ENCODE assay signal across 11 cellular contexts in genomic region chr22:38081636-38081940, GRCh38. TPM values are rescaled to one million over a fixed set of nuclear protein-coding genes. Genes with fewer than 3 reads are reported as not detected.
DNase-seq lines count a peak whose midpoint lies in the region; ATAC-seq, FAIRE-seq and TF ChIP-seq lines count a peak whose summit lies in the region.
"Had no signal": no experiment of that assay in that cellular context is flagged by ENCODE, and none has a peak within 500 bp of the region (broad histone marks: within the 10 kb centered on the region; RNA-seq: fewer than 3 reads in every experiment).

No MANE protein-coding gene starts in this region.

- H3K27ac Mint-ChIP-seq in activated T-cell treated with anti-CD3 and anti-CD28 coated beads, Interleukin-2, amount 50 U/mL, for 72 hours = no peak overlapping the region

- no peak overlapping the region for H4K91ac ChIP-seq in H1 (replicated peaks; ENCODE audit: insufficient read length, low read length)

- TF ChIP-seq RAD21 in H1 (IDR thresholded peaks at IDR 0.05 in 1 of 2, conservative IDR thresholded peaks at IDR 0.05 in 1 of 2; ENCODE audit: low read depth in 2 of 2, low read length in 2 of 2) (no peak), neural cell (conservative IDR thresholded peaks at IDR 0.05) (no peak)

- H3K4me2 ChIP-seq in H1 (ENCODE audit: insufficient read depth in 1 of 2, low read depth in 2 of 2, low read length in 2 of 2) (peak overlapping the region; percentile 66 to 80), neural cell (ENCODE audit: low read length) (no peak overlapping the region)
- H3K4me2 ChIP-seq: KMS-11 had no signal

- H3K9me3 ChIP-seq in H1 (ENCODE audit: insufficient read depth in 2 of 2, low read depth in 1 of 2, low read length in 1 of 2) (no peaks in the 10 kb centered on the region), neural cell (ENCODE audit: low read length) (no peaks in the 10 kb centered on the region), thymus (ENCODE audit: control insufficient read depth) (no peaks in the 10 kb centered on the region)

- no peak for FAIRE-seq in H1 (lab: Jason Lieb, UNC)
- FAIRE-seq: A204.1 had no signal

- H2BK20ac ChIP-seq in H1 (ENCODE audit: low read length) = no peak overlapping the region

- H2BK120ac ChIP-seq in H1 (replicated peaks; ENCODE audit: low read depth, low read length) = no peak overlapping the region

- H3K14ac ChIP-seq in H1 (ENCODE audit: insufficient read length) = no peak overlapping the region

- no peak for ATAC-seq in activated T-cell treated with anti-CD3 and anti-CD28 coated beads, Interleukin-2, amount 50 U/mL, for 72 hours (replicated peaks in 1 of 2)

- CTCF ChIA-PET in H1 (lab: Charles Lee; ENCODE audit: partially characterized antibody) = interaction anchor here (0.9 to 2.0 kb wide), 6 partner anchors 13 to 63 kb away, joined by 3 to 11 read pairs (median 4); no protein-coding TSS in a partner anchor

- no peak overlapping the region for H3K18ac ChIP-seq in H1 (ENCODE audit: extremely low read depth, low read length)

- H3K23me2 ChIP-seq in H1 (ENCODE audit: low read depth, low read length) = peaks cover 3% of the 10 kb centered on the region

- H3K4me1 Mint-ChIP-seq in activated T-cell treated with anti-CD3 and anti-CD28 coated beads, Interleukin-2, amount 50 U/mL, for 72 hours (ENCODE audit: low read depth) = no peaks in the 10 kb centered on the region

- no peaks in the 10 kb centered on the region for H3K9me3 Mint-ChIP-seq in activated T-cell treated with anti-CD3 and anti-CD28 coated beads, Interleukin-2, amount 50 U/mL, for 72 hours

- H3K27me3 Mint-ChIP-seq in activated T-cell treated with anti-CD3 and anti-CD28 coated beads, Interleukin-2, amount 50 U/mL, for 72 hours (ENCODE audit: low read depth) = peaks cover 9% of the 10 kb centered on the region

- POLR2A ChIA-PET in H1 (lab: Charles Lee; ENCODE audit: partially characterized antibody) = interaction anchor here (0.9 to 1.4 kb wide), 3 partner anchors 9 to 15 kb away, joined by 3 to 6 read pairs (median 4); no protein-coding TSS in a partner anchor

- H2AFZ ChIP-seq in H1 (ENCODE audit: low read length) (no peak overlapping the region), neural cell (ENCODE audit: low read depth, low read length) (no peak overlapping the region)

- WGBS in H1 (ENCODE audit: extremely low coverage in 1 of 2, insufficient coverage in 1 of 2, insufficient read length in 1 of 2, insufficient replicate concordance in 2 of 2, low coverage in 1 of 2, low lambda C conversion rate in 2 of 2, missing lambda C conversion rate in 1 of 2), 2 experiments = 47% methylated on average over 14 of the region's 17 CpGs; no CpG with 5 or more reads in 1 of the 2 experiments
- WGBS in thymus = 6% methylated on average over 17 of the region's 17 CpGs

- H3K27ac ChIP-seq in H1 (ENCODE audit: low read depth, low read length) = no peak overlapping the region
- H3K27ac ChIP-seq in neural cell (ENCODE audit: low read length) = no peak overlapping the region
- no peak overlapping the region for H3K27ac ChIP-seq in thymus (ENCODE audit: low read depth)
- H3K27ac ChIP-seq: KMS-11 had no signal

- no peak overlapping the region for H2AK5ac ChIP-seq in H1 (ENCODE audit: low read depth, low read length)

- H3K36me3 Mint-ChIP-seq in activated T-cell treated with anti-CD3 and anti-CD28 coated beads, Interleukin-2, amount 50 U/mL, for 72 hours (ENCODE audit: insufficient read depth in 2 of 2) = no peaks in the 10 kb centered on the region

- TF ChIP-seq CTCF in H1 (IDR thresholded peaks at IDR 0.05; ENCODE audit: control extremely low read depth in 1 of 3, insufficient read depth in 1 of 3, low read depth in 1 of 3, low read length in 3 of 3) = no peak
- TF ChIP-seq CTCF in neural cell (IDR thresholded peaks at IDR 0.05; ENCODE audit: poor library complexity, severe bottlenecking) = no peak

- H3K79me2 ChIP-seq in H1 (ENCODE audit: control insufficient read depth in 1 of 2, insufficient read depth in 2 of 2, low read length in 2 of 2) = no peaks in the 10 kb centered on the region
- H3K79me2 ChIP-seq in neural cell (replicated peaks; ENCODE audit: insufficient read depth, low read length) = no peaks in the 10 kb centered on the region

- intact Hi-C loops in posterior vena cava (cut with DNase I) = no loop called here

- H3K4me3 Mint-ChIP-seq in activated T-cell treated with anti-CD3 and anti-CD28 coated beads, Interleukin-2, amount 50 U/mL, for 72 hours = peak overlapping the region; percentile 44 to 61

- no peak overlapping the region for H3K23ac ChIP-seq in H1 (ENCODE audit: insufficient read length)

- H3K36me3 ChIP-seq in H1 (ENCODE audit: control insufficient read depth in 2 of 4, insufficient read depth in 4 of 4, low read length in 3 of 4) (no peaks in the 10 kb centered on the region), neural cell (ENCODE audit: insufficient read depth, low read length) (no peaks in the 10 kb centered on the region), thymus (ENCODE audit: control insufficient read depth, insufficient read depth) (peaks cover 3% of the 10 kb centered on the region)

- no peak overlapping the region for H2BK12ac ChIP-seq in H1 (ENCODE audit: low read depth, low read length)

- no peaks in the 10 kb centered on the region for H3K79me1 ChIP-seq in H1 (ENCODE audit: low read depth, low read length)

- H3K4me1 ChIP-seq in H1 (replicated peaks in 1 of 4; ENCODE audit: control insufficient read depth in 3 of 4, insufficient read depth in 4 of 4, low read length in 3 of 4) (peaks cover 0 to 25% (median 18%) of the 10 kb centered on the region in 4 experiments; a peak in 6 of 7 replicates), thymus (ENCODE audit: control insufficient read depth, insufficient read depth, low read length) (no peaks in the 10 kb centered on the region)

- no peak for TF ChIP-seq POLR2A in H1 (IDR thresholded peaks at IDR 0.05; ENCODE audit: control extremely low read depth in 1 of 2, low read depth in 2 of 2, low read length in 2 of 2)

- H3K4me3 ChIP-seq in H1 (ENCODE audit: extremely low read depth in 1 of 4, insufficient read depth in 2 of 4, low read depth in 3 of 4, low read length in 4 of 4) = peak overlapping the region; percentile 24 to 48 (median 30); a peak in 3 of 8 replicates
- peak overlapping the region; percentile 35 for H3K4me3 ChIP-seq in neural cell (ENCODE audit: low read length)
- peak overlapping the region; percentile 8 for H3K4me3 ChIP-seq in thymus (ENCODE audit: low read length)

- no peak overlapping the region for H3K9ac ChIP-seq in H1 (replicated peaks in 1 of 4; ENCODE audit: extremely low read depth in 1 of 4, low read depth in 3 of 4, low read length in 3 of 4)
- no peak overlapping the region for H3K9ac ChIP-seq in neural cell (ENCODE audit: low read length)
- H3K9ac ChIP-seq: KMS-11 had no signal

- H4K20me1 ChIP-seq in H1 (replicated peaks in 1 of 2; ENCODE audit: control insufficient read depth in 1 of 2, insufficient read depth in 2 of 2, low read length in 2 of 2) = peaks cover 0 to 1% of the 10 kb centered on the region in 2 experiments
- H4K20me1 ChIP-seq in neural cell (ENCODE audit: insufficient read depth) = no peaks in the 10 kb centered on the region

- no peak for DNase-seq in activated T-cell treated with anti-CD3 and anti-CD28 coated beads, Interleukin-2, amount 50 U/mL, for 72 hours
- DNase-seq in activated T-cell treated with anti-CD3 and anti-CD28 coated beads, Interleukin-2, amount 50 U/mL, for 1 hour = no peak
- DNase-seq in H1 (ENCODE audit: low read depth in 1 of 2, low spot score in 2 of 2) = no peak
- no peak for DNase-seq in posterior vena cava (ENCODE audit: low spot score)
- no peak for DNase-seq in NCI-H1694 treated with DMSO at 0.1 percent for 48 hours (lab: John Stamatoyannopoulos, UW)
- no peak for DNase-seq in NCI-H774 (lab: John Stamatoyannopoulos, UW)

- no peaks in the 10 kb centered on the region for H3F3A ChIP-seq in neural cell (ENCODE audit: insufficient read depth, low read length, poor library complexity, severe bottlenecking)

- no peak for TF ChIP-seq EP300 in H1 (IDR thresholded peaks at IDR 0.05; ENCODE audit: borderline replicate concordance in 1 of 2, low read depth in 2 of 2, low read length in 2 of 2)
- TF ChIP-seq EP300 in neural cell (conservative IDR thresholded peaks at IDR 0.05; ENCODE audit: poor library complexity, severe bottlenecking) = no peak

- H3K56ac ChIP-seq in H1 (replicated peaks; ENCODE audit: insufficient read length, low read depth, low read length) = no peak overlapping the region

- peak overlapping the region; percentile 86 for H4K8ac ChIP-seq in H1 (ENCODE audit: extremely low read depth, insufficient read depth, low read length)

- no peak overlapping the region for H3K4ac ChIP-seq in H1 (replicated peaks; ENCODE audit: insufficient read length, low read depth, low read length)

- H3K9me2 ChIP-seq in neural cell (ENCODE audit: insufficient read depth, low read length) = no peaks in the 10 kb centered on the region

- H2BK5ac ChIP-seq in H1 (ENCODE audit: low read depth, low read length) = no peak overlapping the region

- H2BK15ac ChIP-seq in H1 (ENCODE audit: low read length) = no peak overlapping the region

- H3K27me3 ChIP-seq in H1 (replicated peaks in 1 of 4; ENCODE audit: control insufficient read depth in 3 of 4, extremely low read depth in 1 of 4, insufficient read depth in 3 of 4, low read length in 3 of 4) (peaks cover 7 to 37% (median 33%) of the 10 kb centered on the region in 4 experiments), neural cell (ENCODE audit: insufficient read depth, low read depth, low read length) (peaks cover 16% of the 10 kb centered on the region), thymus (ENCODE audit: control insufficient read depth, insufficient read depth) (peaks cover 46% of the 10 kb centered on the region)

- H4K5ac ChIP-seq in H1 (ENCODE audit: insufficient read length, low read depth, low read length) = no peak overlapping the region

RNA-seq across cellular contexts. Expression of gene SLC16A8, which starts 2.4 kb away (rescaled TPM):
- not detected for total RNA-seq in activated T-cell treated with anti-CD3 and anti-CD28 coated beads, Interleukin-2, amount 50 U/mL, for 72 hours
- not detected in 2 replicates for total RNA-seq in H1 (2021; fragmentation: NEBNext Ultra II Directional; extraction: Animal tissue kit (Norgen Biotek cat#: 25700))
- polyA plus RNA-seq in H1 (2011; rRNA removed) (0.70 and 1.2 TPM in 2 replicates), neural cell (not detected in 2 replicates), thymus (1.1 TPM)
- polyA plus RNA-seq in H1 (2011; cell fraction: cytosol; rRNA removed) = 0.62 TPM
- polyA plus RNA-seq in H1 (2011; cell fraction: nucleus; rRNA removed) = 0.44 TPM
- 0.69 to 1.6 TPM (median 1.3 TPM) in 4 replicates for polyA plus RNA-seq in H1 (2012, experiment 1 of 2)
- 0.43 TPM for polyA plus RNA-seq in H1 (2012, experiment 2 of 2)
- 0.28 TPM for polyA plus RNA-seq in H1 (2013, experiment 1 of 2)
- polyA plus RNA-seq in H1 (2013, experiment 2 of 2) = 0.17 TPM
- polyA minus RNA-seq in H1 (2011; rRNA and poly(A)+ RNA removed) = not detected in 2 replicates
- not detected for polyA minus RNA-seq in H1 (2011; cell fraction: cytosol; rRNA and poly(A)+ RNA removed)
- polyA minus RNA-seq in H1 (2011; cell fraction: nucleus; rRNA and poly(A)+ RNA removed) = 0.40 TPM
- not detected in 2 replicates for polyA minus RNA-seq in neural cell
- total RNA-seq in posterior vena cava = under 1 TPM; 0.51 to 0.57 TPM
- total RNA-seq: left lobe of liver had no signal

RNA-seq across cellular contexts. Expression of gene PICK1, which starts 24.4 kb away (rescaled TPM):
- total RNA-seq in activated T-cell treated with anti-CD3 and anti-CD28 coated beads, Interleukin-2, amount 50 U/mL, for 72 hours = 10 to 100 TPM; 21.2 to 24.2 TPM
- 22.9 and 26.2 TPM in 2 replicates for total RNA-seq in H1 (2021; fragmentation: NEBNext Ultra II Directional; extraction: Animal tissue kit (Norgen Biotek cat#: 25700))
- polyA plus RNA-seq in H1 (2011; rRNA removed) (20.4 and 26.7 TPM in 2 replicates), neural cell (101 and 115 TPM in 2 replicates), thymus (24.1 TPM)
- 34.3 TPM for polyA plus RNA-seq in H1 (2011; cell fraction: cytosol; rRNA removed)
- polyA plus RNA-seq in H1 (2011; cell fraction: nucleus; rRNA removed) = 80.4 TPM
- 14.3 to 28.4 TPM (median 26.6 TPM) in 4 replicates for polyA plus RNA-seq in H1 (2012, experiment 1 of 2)
- 17.5 TPM for polyA plus RNA-seq in H1 (2012, experiment 2 of 2)
- polyA plus RNA-seq in H1 (2013, experiment 1 of 2) = 13.5 TPM
- polyA plus RNA-seq in H1 (2013, experiment 2 of 2) = 13.1 TPM
- 24.3 and 33.6 TPM in 2 replicates for polyA minus RNA-seq in H1 (2011; rRNA and poly(A)+ RNA removed)
- polyA minus RNA-seq in H1 (2011; cell fraction: cytosol; rRNA and poly(A)+ RNA removed) = 15.3 TPM
- 33.8 TPM for polyA minus RNA-seq in H1 (2011; cell fraction: nucleus; rRNA and poly(A)+ RNA removed)
- polyA minus RNA-seq in neural cell = 52.8 and 60.1 TPM in 2 replicates
- total RNA-seq in posterior vena cava = 10 to 100 TPM; 15.7 to 17.5 TPM

RNA-seq across cellular contexts. Expression of gene BAIAP2L2, which starts 28.9 kb away (rescaled TPM):
- 1 to 10 TPM; 1.3 to 1.4 TPM for total RNA-seq in activated T-cell treated with anti-CD3 and anti-CD28 coated beads, Interleukin-2, amount 50 U/mL, for 72 hours
- total RNA-seq in H1 (2021; fragmentation: NEBNext Ultra II Directional; extraction: Animal tissue kit (Norgen Biotek cat#: 25700)) = 5.4 and 7.2 TPM in 2 replicates
- polyA plus RNA-seq in H1 (2011; rRNA removed) (10.0 and 13.9 TPM in 2 replicates), neural cell (1.2 and 2.3 TPM in 2 replicates), thymus (3.5 TPM)
- 5.2 TPM for polyA plus RNA-seq in H1 (2011; cell fraction: cytosol; rRNA removed)
- 14.7 TPM for polyA plus RNA-seq in H1 (2011; cell fraction: nucleus; rRNA removed)
- 2.3 to 7.1 TPM (median 5.9 TPM) in 4 replicates for polyA plus RNA-seq in H1 (2012, experiment 1 of 2)
- polyA plus RNA-seq in H1 (2012, experiment 2 of 2) = 3.2 TPM
- polyA plus RNA-seq in H1 (2013, experiment 1 of 2) = 5.7 TPM
- polyA plus RNA-seq in H1 (2013, experiment 2 of 2) = 5.2 TPM
- 0.54 and 1.1 TPM in 2 replicates for polyA minus RNA-seq in H1 (2011; rRNA and poly(A)+ RNA removed)
- polyA minus RNA-seq in H1 (2011; cell fraction: cytosol; rRNA and poly(A)+ RNA removed) = 5.6 TPM
- polyA minus RNA-seq in H1 (2011; cell fraction: nucleus; rRNA and poly(A)+ RNA removed) = 1.5 TPM
- 0.24 and 0.46 TPM in 2 replicates for polyA minus RNA-seq in neural cell
- under 1 TPM; 0.24 to 0.37 TPM for total RNA-seq in posterior vena cava
